In the genomic region with DNA sequence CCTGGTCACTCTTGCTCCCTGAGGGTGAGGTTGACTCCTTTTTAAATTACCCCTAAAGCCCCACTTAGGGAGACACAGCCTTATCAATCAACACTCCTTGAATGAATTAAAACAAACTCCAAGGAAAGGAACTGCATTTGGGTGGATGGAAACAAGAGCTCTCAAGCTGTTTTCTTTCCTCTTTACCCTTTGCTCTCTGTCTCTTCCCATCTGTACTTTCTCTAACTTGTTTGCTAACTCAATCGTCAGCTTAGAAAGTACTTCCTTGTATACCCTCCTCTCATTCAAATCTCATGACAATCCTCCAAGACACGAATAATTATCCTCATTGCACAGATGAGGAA, we compare ENCODE assay signal across 13 cellular contexts. TPM values are rescaled to one million over a fixed set of nuclear protein-coding genes. Genes with fewer than 3 reads are reported as not detected.
DNase-seq lines count a peak whose midpoint lies in the region; ATAC-seq, FAIRE-seq and TF ChIP-seq lines count a peak whose summit lies in the region.
"Had no signal": no experiment of that assay in that cellular context is flagged by ENCODE, and none has a peak within 500 bp of the region (broad histone marks: within the 10 kb centered on the region; RNA-seq: fewer than 3 reads in every experiment).

No MANE protein-coding gene starts in this region.

- H3K27me3 ChIP-seq in H9 (ENCODE audit: insufficient read depth, low read length), result no peaks in the 10 kb centered on the region
- H3K27me3 ChIP-seq in muscle layer of duodenum (ENCODE audit: low read depth, low read length), result no peaks in the 10 kb centered on the region

- H3K23me2 ChIP-seq in H9 (ENCODE audit: insufficient read length, low read depth, low read length, poor library complexity, severe bottlenecking), result no peaks in the 10 kb centered on the region

- H3K9me3 ChIP-seq in A549 (no peaks in the 10 kb centered on the region), H9 (ENCODE audit: control insufficient read depth, low read depth, low read length) (no peaks in the 10 kb centered on the region), muscle layer of duodenum (ENCODE audit: control insufficient read depth in 1 of 2, low read length in 2 of 2) (no peaks in the 10 kb centered on the region)
- H3K9me3 ChIP-seq: thoracic aorta had no signal

- no peak for FAIRE-seq in A549 (lab: Jason Lieb, UNC)

- H2BK12ac ChIP-seq in H9 (ENCODE audit: insufficient read length, low read depth, low read length), result no peak overlapping the region

- H3K36me3 Mint-ChIP-seq in H9 (ENCODE audit: insufficient read depth in 1 of 3, low read depth in 3 of 3), result no peaks in the 10 kb centered on the region
- peaks cover 3% of the 10 kb centered on the region for H3K36me3 Mint-ChIP-seq in activated naive CD8-positive, alpha-beta T cell treated with anti-CD3 and anti-CD28 coated beads, Interleukin-2, amount 10 ng/mL, durations not matched to agents 7 days and 5 days

- H4K8ac ChIP-seq in H9 (replicated peaks; ENCODE audit: insufficient read length, low read depth, low read length), result no peak overlapping the region

- H3K4me1 Mint-ChIP-seq in H9, result peaks cover 18 to 27% of the 10 kb centered on the region in 2 experiments
- peaks cover 55% of the 10 kb centered on the region for H3K4me1 Mint-ChIP-seq in activated naive CD8-positive, alpha-beta T cell treated with anti-CD3 and anti-CD28 coated beads, Interleukin-2, amount 10 ng/mL, durations not matched to agents 7 days and 5 days

- TF ChIP-seq POLR2A in A549 (IDR thresholded peaks at IDR 0.05; ENCODE audit: low read length), result no peak

- H3K4me1 ChIP-seq in A549, result peaks cover 56% of the 10 kb centered on the region
- H3K4me1 ChIP-seq in H9 (ENCODE audit: insufficient read depth, low read length), result no peaks in the 10 kb centered on the region; the same call in 1 of the 2 replicates
- H3K4me1 ChIP-seq in muscle layer of duodenum (ENCODE audit: control insufficient read depth in 1 of 2, insufficient read depth in 2 of 2, low read length in 2 of 2), result no peaks in the 10 kb centered on the region

- no peak overlapping the region for H3K4me3 Mint-ChIP-seq in H9
- peak overlapping the region; percentile 81 for H3K4me3 Mint-ChIP-seq in activated naive CD8-positive, alpha-beta T cell treated with anti-CD3 and anti-CD28 coated beads, Interleukin-2, amount 10 ng/mL, durations not matched to agents 7 days and 5 days
- H3K4me3 Mint-ChIP-seq: HFFc6 had no signal

- H3K18ac ChIP-seq in H9 (ENCODE audit: insufficient read length, low read depth, low read length), result no peak overlapping the region

- no peak overlapping the region for H2BK120ac ChIP-seq in H9 (ENCODE audit: low read depth, low read length, poor library complexity, severe bottlenecking)

- no peak overlapping the region for H2BK20ac ChIP-seq in H9 (ENCODE audit: low read depth, low read length, poor library complexity, severe bottlenecking)

- WGBS in A549 (ENCODE audit: missing lambda C conversion rate), result 7% methylated on average over 2 of the region's 2 CpGs
- no CpG with 5 or more reads among the region's 2 CpGs for WGBS in H9 (ENCODE audit: extremely low coverage, insufficient read length, low lambda C conversion rate)

- H3K79me2 ChIP-seq in H9 (ENCODE audit: insufficient read depth, low read length), result no peaks in the 10 kb centered on the region

- H4K91ac ChIP-seq in H9 (ENCODE audit: insufficient read length, low read depth, low read length), result no peak overlapping the region

- peak overlapping the region; percentile 11; the same call in 1 of the 3 replicates for H3K4me3 ChIP-seq in A549
- H3K4me3 ChIP-seq in muscle layer of duodenum (ENCODE audit: low read depth in 1 of 2, low read length in 2 of 2), result no peak overlapping the region
- H3K4me3 ChIP-seq: thoracic aorta had no signal

- no peak overlapping the region for H3T11ph ChIP-seq in H9 (ENCODE audit: low read length)

- no peak overlapping the region for H2BK5ac ChIP-seq in H9 (ENCODE audit: insufficient read length, low read length)

- no peaks in the 10 kb centered on the region for H3K27me3 Mint-ChIP-seq in H9 (ENCODE audit: low read depth)
- H3K27me3 Mint-ChIP-seq in activated naive CD8-positive, alpha-beta T cell treated with anti-CD3 and anti-CD28 coated beads, Interleukin-2, amount 10 ng/mL, durations not matched to agents 7 days and 5 days, result no peaks in the 10 kb centered on the region

- H3K56ac ChIP-seq in H9 (ENCODE audit: insufficient read length, low read depth, low read length), result no peak overlapping the region

- no peak overlapping the region for H2BK15ac ChIP-seq in H9 (ENCODE audit: low read depth, low read length)

- H3K23ac ChIP-seq in H9 (ENCODE audit: insufficient read length, low read depth, low read length), result no peak overlapping the region

- peak overlapping the region; percentile 29 to 71 (median 59); a peak in 5 of 7 replicates for H3K27ac Mint-ChIP-seq in H9
- H3K27ac Mint-ChIP-seq in activated naive CD8-positive, alpha-beta T cell treated with anti-CD3 and anti-CD28 coated beads, Interleukin-2, amount 10 ng/mL, durations not matched to agents 7 days and 5 days, result peak overlapping the region; percentile 94
- H3K27ac Mint-ChIP-seq: HFFc6 had no signal

- CTCF ChIA-PET in A549 (lab: Yijun Ruan, JAX), result interaction anchor here (0.9 to 2.1 kb wide), 2 partner anchors 10 to 35 kb away, joined by 4 to 10 read pairs; no protein-coding TSS in a partner anchor

- no peak for TF ChIP-seq EP300 in A549 (IDR thresholded peaks at IDR 0.05)

- no peaks in the 10 kb centered on the region for H3K79me1 ChIP-seq in H9 (ENCODE audit: insufficient read depth, low read depth, low read length, poor library complexity, severe bottlenecking)

- POLR2A ChIA-PET in A549 (lab: Yijun Ruan, JAX), result interaction anchor here (0.6 to 1.5 kb wide), 2 partner anchors 13 to 33 kb away, joined by 4 to 5 read pairs; a partner anchor contains a TSS
- POLR2A ChIA-PET in activated naive CD8-positive, alpha-beta T cell treated with anti-CD3 and anti-CD28 coated beads, Interleukin-2, amount 10 ng/mL, durations not matched to agents 7 days and 5 days (lab: Charles Lee), result interaction anchor here (0.6 to 8.4 kb wide), 7 partner anchors 18 to 192 kb away, joined by 3 to 238 read pairs (median 36); a partner anchor contains a TSS

- no peak overlapping the region for H3K9ac ChIP-seq in H9 (ENCODE audit: extremely low read depth, insufficient read length, low read length)

- no peak overlapping the region for H3K4ac ChIP-seq in H9 (ENCODE audit: low read depth, low read length)

- peak overlapping the region; percentile 89 for H3K4me2 ChIP-seq in A549
- no peak overlapping the region for H3K4me2 ChIP-seq in H9 (ENCODE audit: insufficient read depth, insufficient read length, low read length)

- ATAC-seq in A549 (peak in 1 of 2 experiments; percentile 14; a peak in 3 of 6 replicates), HG03439 (IDR thresholded peaks at IDR 0.05; ENCODE audit: unreplicated experiment) (no peak), HG02840 (IDR thresholded peaks at IDR 0.05; ENCODE audit: low FRiP score, unreplicated experiment) (no peak)
- ATAC-seq in activated naive CD8-positive, alpha-beta T cell treated with anti-CD3 and anti-CD28 coated beads, Interleukin-2, amount 10 ng/mL, durations not matched to agents 7 days and 5 days (ENCODE audit: low read depth), result no peak
- ATAC-seq: left cardiac atrium had no signal

- H4K20me1 ChIP-seq in H9 (ENCODE audit: control insufficient read depth, insufficient read depth, insufficient read length), result no peaks in the 10 kb centered on the region

- no peak overlapping the region for H4K5ac ChIP-seq in H9 (ENCODE audit: insufficient read length, low read depth, low read length)

- no peaks in the 10 kb centered on the region for H3K9me3 Mint-ChIP-seq in H9
- H3K9me3 Mint-ChIP-seq in activated naive CD8-positive, alpha-beta T cell treated with anti-CD3 and anti-CD28 coated beads, Interleukin-2, amount 10 ng/mL, durations not matched to agents 7 days and 5 days, result no peaks in the 10 kb centered on the region
- H3K9me3 Mint-ChIP-seq: HFFc6 had no signal

- peak overlapping the region; percentile 93 to 97 for H3K27ac ChIP-seq in A549
- H3K27ac ChIP-seq in H9 (ENCODE audit: insufficient read length, low read depth, low read length), result no peak overlapping the region
- peak overlapping the region; percentile 86 for H3K27ac ChIP-seq in muscle layer of duodenum (ENCODE audit: low read length)
- no peak overlapping the region for H3K27ac ChIP-seq in substantia nigra (ENCODE audit: low read depth, low read length, poor library complexity, severe bottlenecking)
- H3K27ac ChIP-seq: C4-2B, thoracic aorta had no signal

- H3K36me3 ChIP-seq in muscle layer of duodenum (ENCODE audit: control insufficient read depth in 1 of 2, insufficient read depth in 2 of 2, low read length in 2 of 2), result no peaks in the 10 kb centered on the region
- H3K36me3 ChIP-seq: thoracic aorta, WERI-Rb-1 had no signal

- no peak for DNase-seq in A549 (ENCODE audit: low read depth in 1 of 2, low spot score in 1 of 2)
- DNase-seq in H9, result no peak
- DNase-seq in activated naive CD8-positive, alpha-beta T cell treated with anti-CD3 and anti-CD28 coated beads, Interleukin-2, amount 10 ng/mL, durations not matched to agents 7 days and 5 days, result no peak
- no peak for DNase-seq in substantia nigra (lab: John Stamatoyannopoulos, UW)
- DNase-seq in DMS 273 (lab: John Stamatoyannopoulos, UW; ENCODE audit: unreplicated experiment), result no peak
- DNase-seq: HFFc6, left cardiac atrium had no signal

- TF ChIP-seq CTCF in A549 (IDR thresholded peaks at IDR 0.05) (no peak), H9 (conservative IDR thresholded peaks at IDR 0.05) (no peak)

- H2AFZ ChIP-seq in H9 (ENCODE audit: low read length), result no peak overlapping the region

- no peak overlapping the region for H3K14ac ChIP-seq in H9 (ENCODE audit: insufficient read depth, low read length)

- TF ChIP-seq RAD21 in A549 (conservative IDR thresholded peaks at IDR 0.05 in 1 of 2, IDR thresholded peaks at IDR 0.05 in 1 of 2), result no peak

- H2AK5ac ChIP-seq in H9 (ENCODE audit: insufficient read length, low read length), result no peak overlapping the region

TF ChIP-seq in A549, 52 proteins besides CTCF, POLR2A, EP300 and RAD21 (continues in another document):
- no peak for TF ChIP-seq ESRRA (IDR thresholded peaks at IDR 0.05; ENCODE audit: borderline replicate concordance, low read length)
- TF ChIP-seq FOXS1 (CRISPR knock-in tag; IDR thresholded peaks at IDR 0.05), result peak; percentile 5; the same call in 1 of the 2 replicates

RNA-seq across cellular contexts. Expression of a gene that starts 32.8 kb away (rescaled TPM):
- polyA plus RNA-seq in A549 (2011; rRNA removed), result 10.5 and 14.9 TPM in 2 replicates
- 8.8 and 14.8 TPM in 2 replicates for polyA plus RNA-seq in A549 (2012; cell fraction: cytosol; rRNA removed)
- 9.8 and 17.6 TPM in 2 replicates for polyA plus RNA-seq in A549 (2012; cell fraction: nucleus; rRNA removed)
- 14.5 to 18.2 TPM (median 17.3 TPM) in 3 replicates for polyA plus RNA-seq in A549 (2017; fragmentation: RNase III; extraction: RNeasy Plus Mini Kit Qiagen cat#74134 plus additional on column Dnase treatment)
- polyA minus RNA-seq in A549 (2011; rRNA and poly(A)+ RNA removed), result 3.3 and 4.0 TPM in 2 replicates
- 105 and 110 TPM in 2 replicates for total RNA-seq in H9 (2021)
- total RNA-seq in activated naive CD8-positive, alpha-beta T cell treated with anti-CD3 and anti-CD28 coated beads, Interleukin-2, amount 10 ng/mL, durations not matched to agents 7 days and 5 days, result 100 to 1,000 TPM; 207 to 218 TPM

Comparison
In these comparisons a context has a peak if more than half of its experiments do, and no peak if none do; other contexts are left out.
1. H3K27ac ChIP-seq: peak in A549 (2 of 2) and muscle layer of duodenum (single experiment); none in H9 (single experiment) and substantia nigra (single experiment).